2 cellular contexts compared by ENCODE assay signal in genomic region chr13:108629988-108630387, GRCh38.
A peak's percentile ranks its signal among the peaks of the same experiment; 100 is the strongest.
TF ChIP-seq lines count a peak whose summit lies in the region.

No MANE protein-coding gene starts in this region.

TF ChIP-seq in HepG2, 621 proteins besides CTCF, POLR2A, EP300 and RAD21:
- TF ChIP-seq HNRNPL (IDR thresholded peaks at IDR 0.05; ENCODE audit: low read depth, low read length) = no peak
- TF ChIP-seq, protein P1, sequence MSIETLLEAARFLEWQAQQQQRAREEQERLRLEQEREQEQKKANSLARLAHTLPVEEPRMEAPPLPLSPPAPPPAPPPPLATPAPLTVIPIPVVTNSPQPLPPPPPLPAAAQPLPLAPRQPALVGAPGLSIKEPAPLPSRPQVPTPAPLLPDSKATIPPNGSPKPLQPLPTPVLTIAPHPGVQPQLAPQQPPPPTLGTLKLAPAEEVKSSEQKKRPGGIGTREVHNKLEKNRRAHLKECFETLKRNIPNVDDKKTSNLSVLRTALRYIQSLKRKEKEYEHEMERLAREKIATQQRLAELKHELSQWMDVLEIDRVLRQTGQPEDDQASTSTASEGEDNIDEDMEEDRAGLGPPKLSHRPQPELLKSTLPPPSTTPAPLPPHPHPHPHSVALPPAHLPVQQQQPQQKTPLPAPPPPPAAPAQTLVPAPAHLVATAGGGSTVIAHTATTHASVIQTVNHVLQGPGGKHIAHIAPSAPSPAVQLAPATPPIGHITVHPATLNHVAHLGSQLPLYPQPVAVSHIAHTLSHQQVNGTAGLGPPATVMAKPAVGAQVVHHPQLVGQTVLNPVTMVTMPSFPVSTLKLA (IDR thresholded peaks at IDR 0.05) = peak; percentile 95

TF ChIP-seq in neural cell, 6 proteins besides CTCF, POLR2A, EP300 and RAD21:
- TF ChIP-seq TAF1 (IDR thresholded peaks at IDR 0.05; ENCODE audit: low read depth) (no peak), POLR2AphosphoS5 (IDR thresholded peaks at IDR 0.05) (no peak), SMC3 (conservative IDR thresholded peaks at IDR 0.05; ENCODE audit: poor library complexity) (no peak), EZH2 (IDR thresholded peaks at IDR 0.05; ENCODE audit: borderline replicate concordance, insufficient read depth, low read length, poor library complexity, severe bottlenecking) (no peak), MXI1 (conservative IDR thresholded peaks at IDR 0.05; ENCODE audit: poor library complexity, severe bottlenecking) (no peak)
- TF ChIP-seq, protein P2, sequence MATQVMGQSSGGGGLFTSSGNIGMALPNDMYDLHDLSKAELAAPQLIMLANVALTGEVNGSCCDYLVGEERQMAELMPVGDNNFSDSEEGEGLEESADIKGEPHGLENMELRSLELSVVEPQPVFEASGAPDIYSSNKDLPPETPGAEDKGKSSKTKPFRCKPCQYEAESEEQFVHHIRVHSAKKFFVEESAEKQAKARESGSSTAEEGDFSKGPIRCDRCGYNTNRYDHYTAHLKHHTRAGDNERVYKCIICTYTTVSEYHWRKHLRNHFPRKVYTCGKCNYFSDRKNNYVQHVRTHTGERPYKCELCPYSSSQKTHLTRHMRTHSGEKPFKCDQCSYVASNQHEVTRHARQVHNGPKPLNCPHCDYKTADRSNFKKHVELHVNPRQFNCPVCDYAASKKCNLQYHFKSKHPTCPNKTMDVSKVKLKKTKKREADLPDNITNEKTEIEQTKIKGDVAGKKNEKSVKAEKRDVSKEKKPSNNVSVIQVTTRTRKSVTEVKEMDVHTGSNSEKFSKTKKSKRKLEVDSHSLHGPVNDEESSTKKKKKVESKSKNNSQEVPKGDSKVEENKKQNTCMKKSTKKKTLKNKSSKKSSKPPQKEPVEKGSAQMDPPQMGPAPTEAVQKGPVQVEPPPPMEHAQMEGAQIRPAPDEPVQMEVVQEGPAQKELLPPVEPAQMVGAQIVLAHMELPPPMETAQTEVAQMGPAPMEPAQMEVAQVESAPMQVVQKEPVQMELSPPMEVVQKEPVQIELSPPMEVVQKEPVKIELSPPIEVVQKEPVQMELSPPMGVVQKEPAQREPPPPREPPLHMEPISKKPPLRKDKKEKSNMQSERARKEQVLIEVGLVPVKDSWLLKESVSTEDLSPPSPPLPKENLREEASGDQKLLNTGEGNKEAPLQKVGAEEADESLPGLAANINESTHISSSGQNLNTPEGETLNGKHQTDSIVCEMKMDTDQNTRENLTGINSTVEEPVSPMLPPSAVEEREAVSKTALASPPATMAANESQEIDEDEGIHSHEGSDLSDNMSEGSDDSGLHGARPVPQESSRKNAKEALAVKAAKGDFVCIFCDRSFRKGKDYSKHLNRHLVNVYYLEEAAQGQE (IDR thresholded peaks at IDR 0.05; ENCODE audit: borderline replicate concordance) = no peak
TF ChIP-seq in neural cell: peak in this region for 0.
